Comparison of ENCODE assay signal across 17 cellular contexts in the genomic region with DNA sequence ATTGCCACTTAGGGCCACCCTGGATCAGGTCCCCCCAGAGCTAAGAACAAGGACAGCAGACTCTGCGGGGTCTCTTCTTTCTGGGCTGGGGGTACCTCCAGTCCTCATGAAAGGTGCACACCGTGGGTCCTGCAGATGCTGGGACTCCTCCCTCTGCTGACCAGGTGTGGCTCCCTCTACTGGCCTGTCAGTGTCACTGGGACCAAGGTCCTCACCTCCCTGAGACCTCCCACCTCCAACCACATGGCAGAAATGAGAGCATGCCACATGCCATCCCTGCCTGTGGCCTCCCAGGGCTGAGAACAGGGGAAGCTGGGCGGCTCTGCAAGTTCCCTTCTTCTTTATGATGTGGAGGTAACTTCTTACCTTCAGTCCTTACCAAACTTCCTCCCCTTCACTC. TPM values are rescaled to one million over a fixed set of nuclear protein-coding genes. Genes with fewer than 3 reads are reported as not detected.
DNase-seq lines count a peak whose midpoint lies in the region; ATAC-seq, FAIRE-seq and TF ChIP-seq lines count a peak whose summit lies in the region.
"Not testable (repeated sequence)": the region's sequence is repeated elsewhere in the genome, so short reads cannot be mapped to it uniquely, and the experiment has no call there.
"Had no signal": no experiment of that assay in that cellular context is flagged by ENCODE, and none has a peak within 500 bp of the region (broad histone marks: within the 10 kb centered on the region; RNA-seq: fewer than 3 reads in every experiment).

No MANE protein-coding gene starts in this region.

- H3K27me3 ChIP-seq in Panc1 (ENCODE audit: control insufficient read depth, insufficient read depth, low read length); endothelial cell of umbilical vein (ENCODE audit: control insufficient read depth in 2 of 2, insufficient read depth in 2 of 2, low read length in 2 of 2): not testable (repeated sequence)

- not testable (repeated sequence) for TF ChIP-seq POLR2A in endothelial cell of umbilical vein (IDR thresholded peaks at IDR 0.05; ENCODE audit: low read depth, low read length)

- not testable (repeated sequence) for H2AFZ ChIP-seq in endothelial cell of umbilical vein (ENCODE audit: low read depth, low read length)

- ATAC-seq in GM18519 (IDR thresholded peaks at IDR 0.05; ENCODE audit: low FRiP score, unreplicated experiment) (peak; percentile 81), GM19328 (IDR thresholded peaks at IDR 0.05; ENCODE audit: unreplicated experiment) (peak; percentile 83), GM21619 (IDR thresholded peaks at IDR 0.05; ENCODE audit: unreplicated experiment) (peak; percentile 74), HG02852 (IDR thresholded peaks at IDR 0.05; ENCODE audit: unreplicated experiment) (peak; percentile 89), HG03175 (IDR thresholded peaks at IDR 0.05; ENCODE audit: unreplicated experiment) (peak; percentile 91), Panc1 (peak; percentile 72)

- CTCF ChIA-PET in Panc1 (lab: Charles Lee); endothelial cell of umbilical vein (lab: Charles Lee): not testable (repeated sequence)

- not testable (repeated sequence) for H4K20me1 ChIP-seq in endothelial cell of umbilical vein (replicated peaks; ENCODE audit: control insufficient read depth, extremely low read depth, insufficient read depth, low read length)

- peak; percentile 58 for FAIRE-seq in endothelial cell of umbilical vein (lab: Jason Lieb, UNC)

- not testable (repeated sequence) for H3K36me3 ChIP-seq in Panc1 (ENCODE audit: control insufficient read depth, insufficient read depth, low read length); endothelial cell of umbilical vein (ENCODE audit: control insufficient read depth in 2 of 2, extremely low read depth in 1 of 2, insufficient read depth in 2 of 2, low read length in 2 of 2)

- H3K9me1 ChIP-seq in endothelial cell of umbilical vein (replicated peaks; ENCODE audit: control insufficient read depth, extremely low read depth, insufficient read depth, low read length): not testable (repeated sequence)

- H3K9me3 ChIP-seq in Panc1 (ENCODE audit: control insufficient read depth, insufficient read depth, low read depth, low read length); endothelial cell of umbilical vein (replicated peaks; ENCODE audit: control insufficient read depth, insufficient read depth, low read length): not testable (repeated sequence)

- H3K4me2 ChIP-seq in endothelial cell of umbilical vein (ENCODE audit: insufficient read depth, low read length): not testable (repeated sequence)

- TF ChIP-seq CTCF in Panc1 (IDR thresholded peaks at IDR 0.05); endothelial cell of umbilical vein (IDR thresholded peaks at IDR 0.05; ENCODE audit: extremely low read depth in 1 of 2, insufficient read depth in 1 of 2, low read depth in 1 of 2, low read length in 2 of 2): not testable (repeated sequence)

- not testable (repeated sequence) for H3K4me1 ChIP-seq in Panc1 (ENCODE audit: control insufficient read depth, insufficient read depth, low read length); endothelial cell of umbilical vein (ENCODE audit: control insufficient read depth, extremely low read depth, insufficient read depth, low read length)

- dilution Hi-C loops in endothelial cell of umbilical vein (cut with MboI; ENCODE audit: extremely low pct_ligation_motif_present, low sequenced_read_pairs): not testable (repeated sequence)

- in situ Hi-C loops in Panc1 (cut with HindIII; ENCODE audit: low pct_unique_long_range_greater_than_20kb, low sequenced_read_pairs): not testable (repeated sequence)

- H3K4me3 ChIP-seq in Panc1 (ENCODE audit: low read depth in 2 of 2, low read length in 2 of 2); endothelial cell of umbilical vein (replicated peaks in 1 of 3; ENCODE audit: insufficient read depth in 1 of 3, low read depth in 1 of 3, low read length in 3 of 3): not testable (repeated sequence)

- intact Hi-C loops in Panc1 (cut with micrococcal nuclease; ENCODE audit: unreplicated experiment); endothelial cell of umbilical vein (cut with micrococcal nuclease): not testable (repeated sequence)

- H3K27ac ChIP-seq in Panc1 (ENCODE audit: low read length); endothelial cell of umbilical vein (ENCODE audit: insufficient read depth, low read depth, low read length): not testable (repeated sequence)

- not testable (repeated sequence) for H3K79me2 ChIP-seq in endothelial cell of umbilical vein (ENCODE audit: control insufficient read depth, insufficient read depth, low read length)

- H3K9ac ChIP-seq in endothelial cell of umbilical vein (replicated peaks; ENCODE audit: extremely low read depth, insufficient read depth, low read length): not testable (repeated sequence)

- not testable (repeated sequence) for DNase-seq in Panc1 (ENCODE audit: low read depth, low spot score); endothelial cell of umbilical vein (ENCODE audit: low read depth, low spot score)

- not testable (repeated sequence) for BruUV-seq in Panc1 (replicated peaks; lab: Mats Ljungman, UMichigan); endothelial cell of umbilical vein (replicated peaks; lab: Mats Ljungman, UMichigan)

- POLR2A ChIA-PET in Panc1 (lab: Charles Lee); endothelial cell of umbilical vein (lab: Charles Lee): not testable (repeated sequence)

RNA-seq across cellular contexts. Expression of a gene that starts 17.6 kb away (rescaled TPM):
- total RNA-seq in Panc1 (2021; ENCODE audit: unreplicated experiment): 0.57 TPM
- 0.17 TPM for polyA plus RNA-seq in Panc1 (2012; ENCODE audit: insufficient read length)
- not detected in 2 replicates for total RNA-seq in endothelial cell of umbilical vein
- polyA plus RNA-seq in endothelial cell of umbilical vein: not detected in 2 replicates
- not detected in 2 replicates for polyA plus RNA-seq in endothelial cell of umbilical vein (2011; cell fraction: cytosol; rRNA removed)
- polyA plus RNA-seq in endothelial cell of umbilical vein (2011; cell fraction: nucleus; rRNA removed): not detected in 2 replicates
- polyA plus RNA-seq in endothelial cell of umbilical vein (2012): not detected in 2 replicates
- polyA minus RNA-seq in endothelial cell of umbilical vein: 0.34 and 1.8 TPM in 2 replicates
- polyA minus RNA-seq in endothelial cell of umbilical vein (2011; cell fraction: cytosol; rRNA and poly(A)+ RNA removed): 5.5 TPM
- polyA minus RNA-seq in endothelial cell of umbilical vein (2011; cell fraction: nucleus; rRNA and poly(A)+ RNA removed): not detected in 2 replicates
- total RNA-seq: body of pancreas, chondrocyte, epithelial cell of proximal tubule, H9, heart right ventricle, left cardiac atrium, psoas muscle, Right ventricle myocardium inferior, suprapubic skin had no signal
- polyA plus RNA-seq: CD14-positive monocyte, heart right ventricle, psoas muscle had no signal

RNA-seq across cellular contexts. Expression of a gene that starts 28.0 kb away (rescaled TPM):
- 0.26 TPM for total RNA-seq in Panc1 (2021; ENCODE audit: unreplicated experiment)
- not detected for polyA plus RNA-seq in Panc1 (2012; ENCODE audit: insufficient read length)
- not detected in 2 replicates for total RNA-seq in endothelial cell of umbilical vein
- not detected in 2 replicates for polyA plus RNA-seq in endothelial cell of umbilical vein
- not detected in 2 replicates for polyA plus RNA-seq in endothelial cell of umbilical vein (2011; cell fraction: cytosol; rRNA removed)
- polyA plus RNA-seq in endothelial cell of umbilical vein (2011; cell fraction: nucleus; rRNA removed): not detected in 2 replicates
- not detected in 2 replicates for polyA plus RNA-seq in endothelial cell of umbilical vein (2012)
- polyA minus RNA-seq in endothelial cell of umbilical vein: not detected in 2 replicates
- polyA minus RNA-seq in endothelial cell of umbilical vein (2011; cell fraction: cytosol; rRNA and poly(A)+ RNA removed): not detected
- not detected in 2 replicates for polyA minus RNA-seq in endothelial cell of umbilical vein (2011; cell fraction: nucleus; rRNA and poly(A)+ RNA removed)
- total RNA-seq: body of pancreas, chondrocyte, epithelial cell of proximal tubule, H9, heart right ventricle, left cardiac atrium, psoas muscle, Right ventricle myocardium inferior, suprapubic skin had no signal
- polyA plus RNA-seq: CD14-positive monocyte, heart right ventricle, psoas muscle had no signal

RNA-seq across cellular contexts. Expression of a gene that starts 33.4 kb away (rescaled TPM):
- total RNA-seq in Panc1 (2021; ENCODE audit: unreplicated experiment): 0.28 TPM
- not detected for polyA plus RNA-seq in Panc1 (2012; ENCODE audit: insufficient read length)
- total RNA-seq in endothelial cell of umbilical vein: not detected in 2 replicates
- polyA plus RNA-seq in endothelial cell of umbilical vein: not detected in 2 replicates
- not detected in 2 replicates for polyA plus RNA-seq in endothelial cell of umbilical vein (2011; cell fraction: cytosol; rRNA removed)
- not detected in 2 replicates for polyA plus RNA-seq in endothelial cell of umbilical vein (2011; cell fraction: nucleus; rRNA removed)
- not detected in 2 replicates for polyA plus RNA-seq in endothelial cell of umbilical vein (2012)
- 1.0 and 1.2 TPM in 2 replicates for polyA minus RNA-seq in endothelial cell of umbilical vein
- not detected for polyA minus RNA-seq in endothelial cell of umbilical vein (2011; cell fraction: cytosol; rRNA and poly(A)+ RNA removed)
- polyA minus RNA-seq in endothelial cell of umbilical vein (2011; cell fraction: nucleus; rRNA and poly(A)+ RNA removed): not detected in 2 replicates
- total RNA-seq: body of pancreas, chondrocyte, epithelial cell of proximal tubule, heart right ventricle, left cardiac atrium, psoas muscle, Right ventricle myocardium inferior, suprapubic skin had no signal
- polyA plus RNA-seq: CD14-positive monocyte, heart right ventricle, psoas muscle had no signal

RNA-seq across cellular contexts. Expression of a gene that starts 43.5 kb away (rescaled TPM):
- total RNA-seq in Panc1 (2021; ENCODE audit: unreplicated experiment): 63.3 TPM
- 52.5 TPM for polyA plus RNA-seq in Panc1 (2012; ENCODE audit: insufficient read length)
- total RNA-seq in endothelial cell of umbilical vein: 28.2 and 28.6 TPM in 2 replicates
- 15.1 and 15.4 TPM in 2 replicates for polyA plus RNA-seq in endothelial cell of umbilical vein
- 24.5 and 26.1 TPM in 2 replicates for polyA plus RNA-seq in endothelial cell of umbilical vein (2011; cell fraction: cytosol; rRNA removed)
- polyA plus RNA-seq in endothelial cell of umbilical vein (2011; cell fraction: nucleus; rRNA removed): 10.3 and 12.5 TPM in 2 replicates
- polyA plus RNA-seq in endothelial cell of umbilical vein (2012): 52.2 and 60.0 TPM in 2 replicates
- polyA minus RNA-seq in endothelial cell of umbilical vein: 7.9 and 9.6 TPM in 2 replicates
- 6.2 TPM for polyA minus RNA-seq in endothelial cell of umbilical vein (2011; cell fraction: cytosol; rRNA and poly(A)+ RNA removed)
- 2.4 and 3.3 TPM in 2 replicates for polyA minus RNA-seq in endothelial cell of umbilical vein (2011; cell fraction: nucleus; rRNA and poly(A)+ RNA removed)

RNA-seq across cellular contexts. Expression of a gene that starts 43.8 kb away (rescaled TPM):
- total RNA-seq in Panc1 (2021; ENCODE audit: unreplicated experiment) (75.0 TPM), endothelial cell of umbilical vein (40.0 and 43.4 TPM in 2 replicates)
- 78.8 TPM for polyA plus RNA-seq in Panc1 (2012; ENCODE audit: insufficient read length)
- polyA plus RNA-seq in endothelial cell of umbilical vein: 43.7 and 44.5 TPM in 2 replicates
- polyA plus RNA-seq in endothelial cell of umbilical vein (2011; cell fraction: cytosol; rRNA removed): 37.3 and 43.2 TPM in 2 replicates
- polyA plus RNA-seq in endothelial cell of umbilical vein (2011; cell fraction: nucleus; rRNA removed): 23.4 and 25.7 TPM in 2 replicates
- 32.2 and 39.5 TPM in 2 replicates for polyA plus RNA-seq in endothelial cell of umbilical vein (2012)
- polyA minus RNA-seq in endothelial cell of umbilical vein: 26.0 and 29.3 TPM in 2 replicates
- 11.2 TPM for polyA minus RNA-seq in endothelial cell of umbilical vein (2011; cell fraction: cytosol; rRNA and poly(A)+ RNA removed)
- 6.0 and 6.5 TPM in 2 replicates for polyA minus RNA-seq in endothelial cell of umbilical vein (2011; cell fraction: nucleus; rRNA and poly(A)+ RNA removed)
